In the genomic region with DNA sequence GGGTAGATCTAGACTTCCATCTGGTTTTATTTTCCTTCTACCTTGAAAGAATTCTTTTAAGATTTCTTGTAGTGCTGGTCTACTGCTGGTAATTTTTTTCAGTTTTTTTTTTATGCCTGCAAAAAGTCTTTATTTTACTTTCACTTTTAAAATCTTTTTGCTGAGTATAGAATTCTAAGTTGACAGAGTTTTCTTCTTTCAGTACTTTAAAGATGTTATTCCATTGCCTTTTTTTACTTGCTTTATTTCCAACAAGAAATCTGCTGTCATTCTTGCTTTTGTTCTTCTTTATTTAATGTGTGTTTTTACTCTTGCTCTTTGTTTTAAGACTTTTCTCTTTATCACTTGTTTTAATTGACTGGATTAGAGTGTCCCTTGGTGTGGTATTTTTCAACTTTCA, we compare ENCODE assay signal across 9 cellular contexts.
"Had no signal": no experiment of that assay in that cellular context is flagged by ENCODE, and none has a peak within 500 bp of the region (broad histone marks: within the 10 kb centered on the region; RNA-seq: fewer than 3 reads in every experiment).

No MANE protein-coding gene starts in this region.

- H3K4me2 ChIP-seq: GM23338 had no signal

- H3K27ac ChIP-seq: HL-60 had no signal

- FAIRE-seq: H1, H54, HepG2 had no signal

- ATAC-seq: GM23338, HepG2 had no signal

- H3K4me1 Mint-ChIP-seq: GM23338, H9 had no signal

- H3K4me3 Mint-ChIP-seq: GM23338, H9, IgD-negative memory B cell had no signal

- H2AFZ ChIP-seq: GM23338 had no signal

- DNase-seq: H9, HCEC 1CT, KG1 had no signal

- H3K27ac Mint-ChIP-seq: GM23338, H9, IgD-negative memory B cell had no signal

- H3K4me3 ChIP-seq: GM23338 had no signal
